4 cellular contexts compared by ENCODE assay signal in the genomic region with DNA sequence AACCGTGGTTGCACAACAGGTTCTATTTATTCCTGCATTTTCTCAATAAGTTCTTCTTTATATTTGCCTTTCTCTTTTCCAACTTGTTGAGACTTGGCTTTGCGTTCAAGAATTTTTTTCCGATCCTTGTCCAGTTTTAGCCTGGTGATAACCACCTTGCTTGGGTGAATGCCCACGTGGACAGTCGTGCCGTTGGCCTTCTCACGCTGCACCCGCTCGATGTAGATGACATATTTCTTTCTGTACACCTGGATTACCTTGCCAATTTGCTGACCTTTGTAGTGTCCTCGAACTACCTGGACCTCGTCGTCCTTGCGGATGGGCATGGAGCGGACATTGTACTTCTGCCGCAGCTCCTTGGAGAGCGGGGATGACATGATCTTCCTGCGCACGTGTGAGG. TPM values are rescaled to one million over a fixed set of nuclear protein-coding genes. Genes with fewer than 3 reads are reported as not detected.
"Had no signal": no experiment of that assay in that cellular context is flagged by ENCODE, and none has a peak within 500 bp of the region (broad histone marks: within the 10 kb centered on the region; RNA-seq: fewer than 3 reads in every experiment).

No MANE protein-coding gene starts in this region.

RNA-seq across cellular contexts. Expression of gene TSPAN32, which starts 33.5 kb away (rescaled TPM):
- total RNA-seq: LHCN-M2, MCF 10A, NCI-H460, PC-9 had no signal

RNA-seq across cellular contexts. Expression of gene C11orf21, which starts 33.6 kb away (rescaled TPM):
- total RNA-seq: LHCN-M2, MCF 10A, NCI-H460, PC-9 had no signal
